Comparison of ENCODE assay signal across 8 cellular contexts in genomic region chr13:108269601-108270328, GRCh38. TPM values are rescaled to one million over a fixed set of nuclear protein-coding genes. Genes with fewer than 3 reads are reported as not detected.
A peak's percentile ranks its signal among the peaks of the same experiment; 100 is the strongest.
DNase-seq lines count a peak whose midpoint lies in the region; ATAC-seq and TF ChIP-seq lines count a peak whose summit lies in the region.

A gene with protein sequence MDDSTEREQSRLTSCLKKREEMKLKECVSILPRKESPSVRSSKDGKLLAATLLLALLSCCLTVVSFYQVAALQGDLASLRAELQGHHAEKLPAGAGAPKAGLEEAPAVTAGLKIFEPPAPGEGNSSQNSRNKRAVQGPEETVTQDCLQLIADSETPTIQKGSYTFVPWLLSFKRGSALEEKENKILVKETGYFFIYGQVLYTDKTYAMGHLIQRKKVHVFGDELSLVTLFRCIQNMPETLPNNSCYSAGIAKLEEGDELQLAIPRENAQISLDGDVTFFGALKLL (plus strand): TSS chr13:108269718. CDS start chr13:108269896, 178 bp downstream.

- no peak within 1 kb of the TSS for H3K27ac ChIP-seq in neuronal stem cell (replicated peaks; ENCODE audit: low read length)

- ATAC-seq in GM18498 (IDR thresholded peaks at IDR 0.05; ENCODE audit: unreplicated experiment): peak; percentile 73
- peak; percentile 66 for ATAC-seq in HG02623 (IDR thresholded peaks at IDR 0.05; ENCODE audit: unreplicated experiment)

- H3K14ac ChIP-seq in neuronal stem cell (ENCODE audit: low read length): no peak within 1 kb of the TSS

- no peaks in the 10 kb centered on the region for H3K9me3 Mint-ChIP-seq in type B pancreatic cell

- no peak within 1 kb of the TSS for H2BK15ac ChIP-seq in neuronal stem cell (ENCODE audit: low read length)

- H4K8ac ChIP-seq in neuronal stem cell (ENCODE audit: low read depth, low read length): no peak within 1 kb of the TSS

- peak within 1 kb of the TSS; percentile 70 for H2AFZ ChIP-seq in neuronal stem cell (ENCODE audit: low read length)

- no peaks in the 10 kb centered on the region for H3K27me3 ChIP-seq in neuronal stem cell (ENCODE audit: control insufficient read depth in 3 of 3, insufficient read depth in 3 of 3, low read depth in 1 of 3, low read length in 3 of 3)

- H3K18ac ChIP-seq in neuronal stem cell (ENCODE audit: low read length): no peak within 1 kb of the TSS

- no peak within 1 kb of the TSS for H3K4ac ChIP-seq in neuronal stem cell (ENCODE audit: low read length)

- H3K36me3 Mint-ChIP-seq in type B pancreatic cell: peaks cover 3% of the 10 kb centered on the region

- DNase-seq in NCI-H524 (lab: John Stamatoyannopoulos, UW): peak; percentile 40 to 78
- peak; percentile 31 for DNase-seq in activated T-cell treated with anti-CD3 and anti-CD28 coated beads for 48 hours (ENCODE audit: low read depth)
- DNase-seq in fibroblast of mammary gland (ENCODE audit: low read depth): peak; percentile 46
- DNase-seq in neuronal stem cell (ENCODE audit: low spot score): no peak
- DNase-seq in type B pancreatic cell (ENCODE audit: extremely low spot score, unreplicated experiment): no peak
- DNase-seq in NCI-H526 treated with DMSO at 0.1 percent for 48 hours (lab: John Stamatoyannopoulos, UW): no peak

- H3K9ac ChIP-seq in neuronal stem cell (ENCODE audit: low read depth, low read length, poor library complexity): peak within 1 kb of the TSS; percentile 55

- peaks cover 0 to 2% of the 10 kb centered on the region in 2 donors for H3K4me1 ChIP-seq in neuronal stem cell (ENCODE audit: control insufficient read depth in 2 of 2, insufficient read depth in 1 of 2, low read depth in 1 of 2, low read length in 2 of 2)

- no peak within 1 kb of the TSS for H3K4me2 ChIP-seq in neuronal stem cell (ENCODE audit: insufficient read depth, low read length, poor library complexity, severe bottlenecking)

- H3K4me3 ChIP-seq in fibroblast of mammary gland (ENCODE audit: control insufficient read depth, low read depth, low read length) (peak within 1 kb of the TSS; percentile 35), neuronal stem cell (ENCODE audit: low read length in 2 of 2) (no peak within 1 kb of the TSS)

- peak within 1 kb of the TSS; percentile 37 for H3K4me3 Mint-ChIP-seq in type B pancreatic cell

- peaks cover 8% of the 10 kb centered on the region for H3K4me1 Mint-ChIP-seq in type B pancreatic cell (ENCODE audit: unreplicated experiment)

- H2BK120ac ChIP-seq in neuronal stem cell (ENCODE audit: low read depth, low read length): no peak within 1 kb of the TSS

- no peak within 1 kb of the TSS for H4K91ac ChIP-seq in neuronal stem cell (ENCODE audit: low read depth, low read length, poor library complexity)

- H3K27ac Mint-ChIP-seq in type B pancreatic cell: peak within 1 kb of the TSS; percentile 31

- H3K9me3 ChIP-seq in neuronal stem cell (replicated peaks in 1 of 2; ENCODE audit: control insufficient read depth in 2 of 2, insufficient read depth in 1 of 2, low read depth in 1 of 2, low read length in 2 of 2): no peaks in the 10 kb centered on the region

- whole genome bisulfite sequencing in neuronal stem cell (ENCODE audit: extremely low coverage in 2 of 2, insufficient read length in 2 of 2, insufficient replicate concordance in 1 of 2), 2 donors: no CpG with 5 or more reads among the region's 16 CpGs

- H3K23ac ChIP-seq in neuronal stem cell (ENCODE audit: low read depth, low read length, poor library complexity): no peak within 1 kb of the TSS

- no peak within 1 kb of the TSS for H2BK5ac ChIP-seq in neuronal stem cell (ENCODE audit: low read length)

- peak; percentile 5 for TF ChIP-seq CTCF in fibroblast of mammary gland (conservative IDR thresholded peaks at IDR 0.05; ENCODE audit: control insufficient read depth, insufficient read depth, low read depth, low read length)
- TF ChIP-seq CTCF in type B pancreatic cell (conservative IDR thresholded peaks at IDR 0.05): no peak

- no peak within 1 kb of the TSS for H2AK5ac ChIP-seq in neuronal stem cell (ENCODE audit: low read depth, low read length)

- H3K79me1 ChIP-seq in neuronal stem cell (ENCODE audit: low read depth, low read length): no peaks in the 10 kb centered on the region

- H3K27me3 Mint-ChIP-seq in type B pancreatic cell: no peaks in the 10 kb centered on the region

- H2BK12ac ChIP-seq in neuronal stem cell (ENCODE audit: low read length): no peak within 1 kb of the TSS

- no peaks in the 10 kb centered on the region for H3K36me3 ChIP-seq in neuronal stem cell (replicated peaks in 1 of 2; ENCODE audit: control insufficient read depth in 2 of 2, insufficient read depth in 2 of 2, low read length in 2 of 2)

RNA-seq across cellular contexts. Expression of the gene that starts here (rescaled TPM):
- 0.59 TPM for polyA plus RNA-seq in neuronal stem cell (2013, experiment 1 of 2)
- 0.62 TPM for polyA plus RNA-seq in neuronal stem cell (2013, experiment 2 of 2)
- 0.45 and 1.8 TPM in 2 replicates for total RNA-seq in type B pancreatic cell (ENCODE audit: low replicate concordance)

Comparison
In these comparisons a context has a peak if more than half of its experiments do, and no peak if none do; other contexts are left out.
1. DNase-seq: peak in NCI-H524 (2 of 2), activated T-cell treated with anti-CD3 and anti-CD28 coated beads for 48 hours (single experiment) and fibroblast of mammary gland (single experiment); none in neuronal stem cell (single experiment), type B pancreatic cell (single experiment) and NCI-H526 treated with DMSO at 0.1 percent for 48 hours (single experiment).